13 cellular contexts compared by ENCODE assay signal in genomic region chr7:95886501-95887090, GRCh38.
DNase-seq lines count a peak whose midpoint lies in the region; ATAC-seq, FAIRE-seq and TF ChIP-seq lines count a peak whose summit lies in the region.
"Had no signal": no experiment of that assay in that cellular context is flagged by ENCODE, and none has a peak within 500 bp of the region (broad histone marks: within the 10 kb centered on the region; RNA-seq: fewer than 3 reads in every experiment).

No MANE protein-coding gene starts in this region.

- H3K36me3 ChIP-seq in pancreas: no peaks in the 10 kb centered on the region

- ATAC-seq in pancreas (peak in 3 of 4 donors; percentile 24 to 50 (median 44)), HG02798 (IDR thresholded peaks at IDR 0.05; ENCODE audit: poor library complexity, unreplicated experiment) (no peak)

- no peaks in the 10 kb centered on the region for H3K4me1 ChIP-seq in pancreas

- no peak overlapping the region for H3K4me3 ChIP-seq in pancreas

- no peak for FAIRE-seq in pancreas (lab: Jason Lieb, UNC)
- FAIRE-seq: A204.1 had no signal

- intact Hi-C loops in pancreas (cut with DNase I): no loop called here

- H3K27me3 ChIP-seq in pancreas: no peaks in the 10 kb centered on the region

- 21 to 24% methylated on average over 4 of the region's 4 CpGs for WGBS in pancreas, 2 donors

- H3K9me3 ChIP-seq in pancreas: no peaks in the 10 kb centered on the region

- H3K27ac ChIP-seq in pancreas: no peak overlapping the region

- no peak for TF ChIP-seq CTCF in pancreas (IDR thresholded peaks at IDR 0.05)

- peak; percentile 46 to 75 for DNase-seq in NCI-H2081 (lab: John Stamatoyannopoulos, UW)
- no peak for DNase-seq in NCI-H2081 treated with DMSO at 0.1 percent for 48 hours (lab: John Stamatoyannopoulos, UW)
- peak; percentile 32 for DNase-seq in NCI-H510A treated with DMSO at 0.1 percent for 48 hours (lab: John Stamatoyannopoulos, UW)
- peak; percentile 78 for DNase-seq in dermis blood vessel endothelial cell
- DNase-seq in pancreas: no peak
- DNase-seq in activated CD4-positive, alpha-beta T cell treated with anti-CD3 and anti-CD28 coated beads for 4 hours: no peak
- DNase-seq in activated CD4-positive, alpha-beta T cell treated with anti-CD3 and anti-CD28 coated beads for 1 hour: no peak
- DNase-seq: activated T-cell treated with anti-CD3 and anti-CD28 coated beads, Interleukin-2, amount 50 U/mL, for 1 hour; effector memory CD4-positive, alpha-beta T cell; H7; Right ventricle myocardium superior had no signal

Comparison
In these comparisons a context has a peak if more than half of its experiments do, and no peak if none do; other contexts are left out.
1. DNase-seq: peak in NCI-H2081 (2 of 2), NCI-H510A treated with DMSO at 0.1 percent for 48 hours (single experiment) and dermis blood vessel endothelial cell (single experiment); none in NCI-H2081 treated with DMSO at 0.1 percent for 48 hours (single experiment), pancreas (0 of 6), activated CD4-positive, alpha-beta T cell treated with anti-CD3 and anti-CD28 coated beads for 4 hours (0 of 2) and activated CD4-positive, alpha-beta T cell treated with anti-CD3 and anti-CD28 coated beads for 1 hour (single experiment).